In genomic region chr17:80737106-80738019, GRCh38 we compare ENCODE assay signal across 9 cellular contexts.
DNase-seq lines count a peak whose midpoint lies in the region; ATAC-seq and TF ChIP-seq lines count a peak whose summit lies in the region.
"Had no signal": no experiment of that assay in that cellular context is flagged by ENCODE, and none has a peak within 500 bp of the region (broad histone marks: within the 10 kb centered on the region; RNA-seq: fewer than 3 reads in every experiment).

No MANE protein-coding gene starts in this region.

- peak; percentile 81 for DNase-seq in GM10266 (ENCODE audit: extremely low spot score)
- DNase-seq in activated CD8-positive, alpha-beta T cell treated with anti-CD3 and anti-CD28 coated beads, Interleukin-2, amount 10 ng/mL, durations not matched to agents 7 days and 5 days: no peak
- DNase-seq in activated CD4-positive, alpha-beta T cell treated with anti-CD3 and anti-CD28 coated beads for 4 hours: no peak
- DNase-seq in mucosa of gallbladder (ENCODE audit: low spot score): no peak
- no peak for DNase-seq in DMS153 treated with DMSO at 0.1 percent for 48 hours (lab: John Stamatoyannopoulos, UW; ENCODE audit: unreplicated experiment)
- DNase-seq in HT-29 (ENCODE audit: low spot score): no peak

- no peak overlapping the region for H3K4me3 Mint-ChIP-seq in activated CD8-positive, alpha-beta T cell treated with anti-CD3 and anti-CD28 coated beads, Interleukin-2, amount 10 ng/mL, durations not matched to agents 7 days and 5 days
- H3K4me3 Mint-ChIP-seq: neural crest cell had no signal

- CTCF ChIA-PET in activated CD8-positive, alpha-beta T cell treated with anti-CD3 and anti-CD28 coated beads, Interleukin-2, amount 10 ng/mL, durations not matched to agents 7 days and 5 days (lab: Charles Lee): interaction anchor here (0.8 to 1.1 kb wide), 2 partner anchors 15 to 33 kb away, joined by 3 read pairs; no protein-coding TSS in a partner anchor

- peak overlapping the region; percentile 94 for H3K27ac Mint-ChIP-seq in activated CD8-positive, alpha-beta T cell treated with anti-CD3 and anti-CD28 coated beads, Interleukin-2, amount 10 ng/mL, durations not matched to agents 7 days and 5 days

- no peaks in the 10 kb centered on the region for H3K27me3 Mint-ChIP-seq in activated CD8-positive, alpha-beta T cell treated with anti-CD3 and anti-CD28 coated beads, Interleukin-2, amount 10 ng/mL, durations not matched to agents 7 days and 5 days (ENCODE audit: low read depth)

- peaks cover 55% of the 10 kb centered on the region for H3K36me3 Mint-ChIP-seq in activated CD8-positive, alpha-beta T cell treated with anti-CD3 and anti-CD28 coated beads, Interleukin-2, amount 10 ng/mL, durations not matched to agents 7 days and 5 days (ENCODE audit: low read depth)

- H3K4me1 Mint-ChIP-seq in activated CD8-positive, alpha-beta T cell treated with anti-CD3 and anti-CD28 coated beads, Interleukin-2, amount 10 ng/mL, durations not matched to agents 7 days and 5 days (ENCODE audit: low read depth): peaks cover 86% of the 10 kb centered on the region

- ATAC-seq in GM19463 (IDR thresholded peaks at IDR 0.05; ENCODE audit: unreplicated experiment) (peak; percentile 76), HG03432 (IDR thresholded peaks at IDR 0.05; ENCODE audit: unreplicated experiment) (peak; percentile 72)
- no peak for ATAC-seq in activated CD8-positive, alpha-beta T cell treated with anti-CD3 and anti-CD28 coated beads, Interleukin-2, amount 10 ng/mL, durations not matched to agents 7 days and 5 days

- POLR2A ChIA-PET in activated CD8-positive, alpha-beta T cell treated with anti-CD3 and anti-CD28 coated beads, Interleukin-2, amount 10 ng/mL, durations not matched to agents 7 days and 5 days (lab: Charles Lee): interaction anchor here (0.5 to 2.0 kb wide), 2 partner anchors 93 to 282 kb away, joined by 3 to 4 read pairs; no protein-coding TSS in a partner anchor

- H3K9me3 Mint-ChIP-seq in activated CD8-positive, alpha-beta T cell treated with anti-CD3 and anti-CD28 coated beads, Interleukin-2, amount 10 ng/mL, durations not matched to agents 7 days and 5 days (ENCODE audit: insufficient read depth): no peaks in the 10 kb centered on the region

- TF ChIP-seq CTCF in GM10266 (IDR thresholded peaks at IDR 0.05; ENCODE audit: control insufficient read depth, insufficient read depth, low read depth, missing control alignments): peak; percentile 30
